ENCODE assay signal across 19 cellular contexts in the genomic region with DNA sequence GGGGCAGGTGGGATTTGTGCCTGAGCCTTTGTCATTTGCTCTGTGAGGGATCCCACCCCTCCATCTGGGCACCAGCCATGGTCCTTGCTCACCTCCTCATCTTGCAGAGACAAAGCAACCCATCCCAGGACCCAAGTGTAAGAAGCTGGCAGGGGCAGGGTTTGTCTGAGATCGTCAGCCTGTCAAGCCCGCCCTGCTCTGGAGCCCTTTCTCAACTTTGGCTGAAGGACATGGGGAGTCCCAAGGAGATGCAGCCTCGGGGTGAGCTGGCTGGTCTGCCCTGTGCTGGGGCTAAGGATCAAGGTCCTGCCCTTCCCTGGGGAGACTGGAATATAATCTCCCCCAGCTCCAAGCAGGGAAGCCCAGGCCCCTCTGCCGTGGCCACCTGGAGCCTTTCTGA.
"Had no signal": no experiment of that assay in that cellular context is flagged by ENCODE, and none has a peak within 500 bp of the region (broad histone marks: within the 10 kb centered on the region; RNA-seq: fewer than 3 reads in every experiment).

No MANE protein-coding gene starts in this region.

- H3K4me1 ChIP-seq: foreskin keratinocyte, suprapubic skin, transverse colon had no signal

- ATAC-seq: activated CD8-positive, alpha-beta T cell treated with anti-CD3 and anti-CD28 coated beads for 36 hours; activated T-cell treated with anti-CD3 and anti-CD28 coated beads, Interleukin-2, amount 50 U/mL, for 72 hours; foreskin keratinocyte; T-cell had no signal

- DNase-seq: activated CD4-positive, alpha-beta T cell treated with anti-CD3 and anti-CD28 coated beads for 48 hours; activated CD4-positive, CD25-positive, alpha-beta regulatory T cell; activated CD8-positive, alpha-beta T cell treated with anti-CD3 and anti-CD28 coated beads for 36 hours; activated gamma-delta T cell treated with Interleukin-2 at 50 U/mL for 16 hours; activated T-cell treated with anti-CD3 and anti-CD28 coated beads, Interleukin-2, amount 50 U/mL, for 72 hours; foreskin keratinocyte; glutamatergic neuron; hypothalamus; midbrain; nephron progenitor cell; nucleus accumbens; retina; stimulated activated CD4-positive, alpha-beta T cell treated with anti-CD3 and anti-CD28 coated beads, Interleukin-2, amount 100 ng/mL, for 24 hours; stimulated activated naive CD4-positive, alpha-beta T cell treated with Interleukin-2 at 50 U/mL for 16 hours; transverse colon had no signal

- H3K36me3 ChIP-seq: suprapubic skin, transverse colon had no signal

- H3K4me3 ChIP-seq: SK-N-MC, suprapubic skin, transverse colon had no signal

- H3K9me3 ChIP-seq: suprapubic skin, transverse colon had no signal

- H3K27ac ChIP-seq: epithelial cell of prostate, foreskin keratinocyte, SK-N-MC, suprapubic skin, transverse colon had no signal
